In genomic region chr3:2099028-2099671, GRCh38 we compare ENCODE assay signal across 9 cellular contexts. TPM values are rescaled to one million over a fixed set of nuclear protein-coding genes. Genes with fewer than 3 reads are reported as not detected.
DNase-seq lines count a peak whose midpoint lies in the region; ATAC-seq, FAIRE-seq and TF ChIP-seq lines count a peak whose summit lies in the region.
"Had no signal": no experiment of that assay in that cellular context is flagged by ENCODE, and none has a peak within 500 bp of the region (broad histone marks: within the 10 kb centered on the region; RNA-seq: fewer than 3 reads in every experiment).

No MANE protein-coding gene starts in this region.

- DNase-seq in NCI-H1694 treated with DMSO at 0.1 percent for 48 hours (lab: John Stamatoyannopoulos, UW) (peak; percentile 0), NCI-H1694 (lab: John Stamatoyannopoulos, UW) (no peak), SK-N-DZ (ENCODE audit: low spot score) (peak; percentile 61), keratinocyte (ENCODE audit: low read depth, low spot score) (no peak), small intestine (no peak), mucosa of gallbladder (ENCODE audit: low spot score) (no peak)
- DNase-seq in stimulated activated naive B cell treated with anti-CD40 and anti-IgM and Interleukin-4, amounts not matched to agents 10 μg/mL and 1 μg/mL and 100 μg/mL, for 72 hours = no peak
- DNase-seq: activated T-cell treated with anti-CD3 and anti-CD28 coated beads, Interleukin-2, amount 50 U/mL, for 4 hours had no signal

- no peak for ATAC-seq in GM18870 (IDR thresholded peaks at IDR 0.05; ENCODE audit: unreplicated experiment)
- ATAC-seq in stimulated activated naive B cell treated with anti-CD40 and anti-IgM and Interleukin-4, amounts not matched to agents 10 μg/mL and 1 μg/mL and 100 μg/mL, for 72 hours (replicated peaks) = no peak

- H4K20me1 ChIP-seq in keratinocyte (ENCODE audit: control insufficient read depth, extremely low read depth, insufficient read depth, low read length) = no peaks in the 10 kb centered on the region

- no peaks in the 10 kb centered on the region for H3K9me3 Mint-ChIP-seq in stimulated activated naive B cell treated with anti-CD40 and anti-IgM and Interleukin-4, amounts not matched to agents 10 μg/mL and 1 μg/mL and 100 μg/mL, for 72 hours
- H3K9me3 Mint-ChIP-seq: activated T-cell treated with anti-CD3 and anti-CD28 coated beads, Interleukin-2, amount 50 U/mL, for 4 hours had no signal

- no peak overlapping the region for H3K27ac Mint-ChIP-seq in stimulated activated naive B cell treated with anti-CD40 and anti-IgM and Interleukin-4, amounts not matched to agents 10 μg/mL and 1 μg/mL and 100 μg/mL, for 72 hours

- peaks cover 45% of the 10 kb centered on the region for H3K27me3 ChIP-seq in keratinocyte (ENCODE audit: control insufficient read depth, extremely low read depth, insufficient read depth, low read length)
- peaks cover 3 to 6% of the 10 kb centered on the region in 2 donors for H3K27me3 ChIP-seq in small intestine (ENCODE audit: control insufficient read depth in 2 of 2, insufficient read depth in 2 of 2, low read length in 2 of 2)

- H3K4me2 ChIP-seq in keratinocyte (ENCODE audit: control insufficient read depth, extremely low read depth, insufficient read depth, low read depth, low read length) = peak overlapping the region; percentile 10

- no peaks in the 10 kb centered on the region for H3K36me3 ChIP-seq in keratinocyte (ENCODE audit: control insufficient read depth in 2 of 2, extremely low read depth in 1 of 2, insufficient read depth in 2 of 2, low read length in 2 of 2)
- no peaks in the 10 kb centered on the region for H3K36me3 ChIP-seq in small intestine (ENCODE audit: control insufficient read depth in 2 of 2, insufficient read depth in 2 of 2, low read length in 2 of 2)

- no peaks in the 10 kb centered on the region for H3K36me3 Mint-ChIP-seq in stimulated activated naive B cell treated with anti-CD40 and anti-IgM and Interleukin-4, amounts not matched to agents 10 μg/mL and 1 μg/mL and 100 μg/mL, for 72 hours

- H3K27ac ChIP-seq in keratinocyte (ENCODE audit: control insufficient read depth, insufficient read depth, low read length) (no peak overlapping the region), small intestine (ENCODE audit: low read depth in 1 of 2, low read length in 1 of 2) (peak overlapping the region in 1 of 2 donors; percentile 44)

- H3K27me3 Mint-ChIP-seq in stimulated activated naive B cell treated with anti-CD40 and anti-IgM and Interleukin-4, amounts not matched to agents 10 μg/mL and 1 μg/mL and 100 μg/mL, for 72 hours = peaks cover 47% of the 10 kb centered on the region in 2 donors

- no peak overlapping the region for H2AFZ ChIP-seq in keratinocyte (ENCODE audit: control insufficient read depth, low read length)

- TF ChIP-seq CTCF in keratinocyte (optimal IDR thresholded peaks at IDR 0.05 in 1 of 3, IDR thresholded peaks at IDR 0.05 in 1 of 3, conservative IDR thresholded peaks at IDR 0.05 in 1 of 3; ENCODE audit: extremely low read depth in 1 of 3, insufficient read depth in 2 of 3, low read length in 3 of 3) = no peak

- H3K4me3 ChIP-seq in keratinocyte (ENCODE audit: control insufficient read depth in 2 of 3, extremely low read depth in 1 of 3, insufficient read depth in 2 of 3, low read depth in 1 of 3, low read length in 3 of 3) = no peak overlapping the region
- peak overlapping the region; percentile 41 to 56 for H3K4me3 ChIP-seq in small intestine (ENCODE audit: low read depth in 1 of 2, low read length in 2 of 2)

- peak overlapping the region in 1 of 2 donors; percentile 47 for H3K4me3 Mint-ChIP-seq in stimulated activated naive B cell treated with anti-CD40 and anti-IgM and Interleukin-4, amounts not matched to agents 10 μg/mL and 1 μg/mL and 100 μg/mL, for 72 hours
- H3K4me3 Mint-ChIP-seq: activated T-cell treated with anti-CD3 and anti-CD28 coated beads, Interleukin-2, amount 50 U/mL, for 4 hours had no signal

- H3K9me1 ChIP-seq in keratinocyte (ENCODE audit: control insufficient read depth, extremely low read depth, insufficient read depth, low read length) = no peaks in the 10 kb centered on the region

- dilution Hi-C loops in keratinocyte (cut with MboI; ENCODE audit: extremely low pct_ligation_motif_present, low sequenced_read_pairs) = no loop called here

- FAIRE-seq in keratinocyte (lab: Jason Lieb, UNC) = no peak
- FAIRE-seq in small intestine (lab: Jason Lieb, UNC) = no peak

- H3K9ac ChIP-seq in keratinocyte (ENCODE audit: control insufficient read depth, extremely low read depth, insufficient read depth, low read length) = no peak overlapping the region

- H3K4me1 ChIP-seq in keratinocyte (ENCODE audit: control insufficient read depth, extremely low read depth, insufficient read depth, low read length) (no peaks in the 10 kb centered on the region), small intestine (ENCODE audit: control insufficient read depth in 2 of 2, insufficient read depth in 1 of 2, low read depth in 1 of 2, low read length in 1 of 2) (no peaks in the 10 kb centered on the region)

- H3K9me3 ChIP-seq in keratinocyte (ENCODE audit: control insufficient read depth, low read depth, low read length) (no peaks in the 10 kb centered on the region), small intestine (ENCODE audit: control insufficient read depth, low read depth) (no peaks in the 10 kb centered on the region)

- no peaks in the 10 kb centered on the region for H3K79me2 ChIP-seq in keratinocyte (ENCODE audit: control insufficient read depth, insufficient read depth, low read length)

- peaks cover 0 to 9% of the 10 kb centered on the region in 2 donors for H3K4me1 Mint-ChIP-seq in stimulated activated naive B cell treated with anti-CD40 and anti-IgM and Interleukin-4, amounts not matched to agents 10 μg/mL and 1 μg/mL and 100 μg/mL, for 72 hours

- WGBS in small intestine, 3 donors = 2 to 7% (median 6%) methylated on average over 49 to 58 of the region's 58 CpGs

RNA-seq across cellular contexts. Expression of gene CNTN4, which starts 0.5 kb away (rescaled TPM):
- polyA plus RNA-seq in SK-N-DZ (2014; cell fraction: cytosol; rRNA removed) = 4.2 and 4.9 TPM in 2 replicates
- 4.2 and 5.2 TPM in 2 replicates for polyA plus RNA-seq in SK-N-DZ (2014; cell fraction: nucleus; rRNA removed)
- 0.03 TPM in 1 of 3 replicates, not detected in the others for polyA plus RNA-seq in keratinocyte
- not detected for polyA plus RNA-seq in keratinocyte (2011; ENCODE audit: low read depth)
- not detected in 2 replicates for polyA plus RNA-seq in keratinocyte (2011; cell fraction: cytosol; rRNA removed)
- polyA plus RNA-seq in keratinocyte (2011; cell fraction: nucleus; rRNA removed) = not detected in 2 replicates
- polyA plus RNA-seq in keratinocyte (2012; ENCODE audit: low replicate concordance) = not detected in 2 replicates
- 0.16 TPM in 1 of 3 replicates, not detected in the others for polyA minus RNA-seq in keratinocyte
- polyA minus RNA-seq in keratinocyte (2011; cell fraction: cytosol; rRNA and poly(A)+ RNA removed) = not detected
- not detected in 2 replicates for polyA minus RNA-seq in keratinocyte (2011; cell fraction: nucleus; rRNA and poly(A)+ RNA removed)
- 1 to 10 TPM in 1 of 3 donors, under 1 TPM in 1, not detected in 1; 0.27 to 2.6 TPM for polyA plus RNA-seq in small intestine
- total RNA-seq in mucosa of gallbladder = 5.2 TPM
- total RNA-seq: activated T-cell treated with anti-CD3 and anti-CD28 coated beads, Interleukin-2, amount 50 U/mL, for 4 hours had no signal

Comparison
In these comparisons a context has a peak if more than half of its experiments do, and no peak if none do; other contexts are left out.
1. DNase-seq: peak in NCI-H1694 treated with DMSO at 0.1 percent for 48 hours (single experiment) and SK-N-DZ (single experiment); none in NCI-H1694 (single experiment), keratinocyte (single experiment), small intestine (single experiment), stimulated activated naive B cell treated with anti-CD40 and anti-IgM and Interleukin-4, amounts not matched to agents 10 μg/mL and 1 μg/mL and 100 μg/mL, for 72 hours (single experiment) and mucosa of gallbladder (single experiment).
2. H3K4me3 ChIP-seq: peak in small intestine (2 of 2); none in keratinocyte (0 of 3).